24 cellular contexts compared by ENCODE assay signal in genomic region chr17:81846743-81847689, GRCh38. TPM values are rescaled to one million over a fixed set of nuclear protein-coding genes. Genes with fewer than 3 reads are reported as not detected.
"Had no signal": no experiment of that assay in that cellular context is flagged by ENCODE, and none has a peak within 500 bp of the region (broad histone marks: within the 10 kb centered on the region; RNA-seq: fewer than 3 reads in every experiment).

No MANE protein-coding gene starts in this region.

- ATAC-seq: activated CD4-positive, CD25-positive, alpha-beta regulatory T cell treated with anti-CD3 and anti-CD28 coated beads, Interleukin-2, amount 50 U/mL, for 24 hours; activated naive CD8-positive, alpha-beta T cell treated with anti-CD3 and anti-CD28 coated beads, Interleukin-2, amount 50 U/mL, for 24 hours; effector memory CD8-positive, alpha-beta T cell had no signal

- H3K27me3 ChIP-seq: ovary, sigmoid colon had no signal

- DNase-seq: activated CD4-positive, alpha-beta T cell treated with anti-CD3 and anti-CD28 coated beads, Interleukin-2, amount 50 U/mL, for 4 hours; activated naive CD4-positive, alpha-beta T cell treated with anti-CD3 and anti-CD28 coated beads for 36 hours; activated naive CD8-positive, alpha-beta T cell treated with anti-CD3 and anti-CD28 coated beads, Interleukin-2, amount 50 U/mL, for 24 hours; activated T-cell treated with anti-CD3 and anti-CD28 coated beads for 4 hours; dermis blood vessel endothelial cell; effector memory CD8-positive, alpha-beta T cell; hippocampal formation; lower lobe of right lung; nephron progenitor cell; ovary; sigmoid colon; stimulated activated CD4-positive, alpha-beta T cell treated with anti-CD3 and anti-CD28 coated beads, Interleukin-1b, Interleukin-23, amount 100 ng/mL, for 48 hours; SW 1271 had no signal

- H3K27ac ChIP-seq: lower lobe of right lung, ovary, sigmoid colon, thoracic aorta had no signal

- H3K4me1 ChIP-seq: lower lobe of right lung, sigmoid colon had no signal

- H3K4me3 ChIP-seq: lower lobe of right lung, ovary, sigmoid colon, thoracic aorta had no signal

- H3K9me3 ChIP-seq: lower lobe of right lung, ovary, sigmoid colon, thoracic aorta had no signal

- H3K36me3 ChIP-seq: ovary had no signal

RNA-seq across cellular contexts. Expression of gene PPP1R27, which starts 12.2 kb away (rescaled TPM):
- total RNA-seq: activated naive CD4-positive, alpha-beta T cell treated with anti-CD3 and anti-CD28 coated beads for 36 hours; activated T-helper 2 cell treated with anti-CD3 and anti-CD28 coated beads, Interferon-gamma antibody, Interleukin-2, Interleukin-4, amounts not matched to agents 10 μg/mL and 5 μg/mL and 100 μg/mL, durations not matched to agents 14 hours and 24 hours and 36 hours; chondrocyte; dermis blood vessel endothelial cell; glomerular endothelial cell; lower lobe of right lung; mesothelial cell of epicardium; ovary; pulmonary artery endothelial cell; sigmoid colon; T-helper 2 cell treated with Interferon-gamma antibody and Interleukin-4, amounts not matched to agents 100 ng/mL and 5 ng/mL, for 36 hours; thoracic aorta; ureter had no signal

RNA-seq across cellular contexts. Expression of gene GCGR, which starts 43.1 kb away (rescaled TPM):
- total RNA-seq: activated naive CD4-positive, alpha-beta T cell treated with anti-CD3 and anti-CD28 coated beads for 36 hours; activated T-helper 2 cell treated with anti-CD3 and anti-CD28 coated beads, Interferon-gamma antibody, Interleukin-2, Interleukin-4, amounts not matched to agents 10 μg/mL and 5 μg/mL and 100 μg/mL, durations not matched to agents 14 hours and 24 hours and 36 hours; chondrocyte; epithelial cell of proximal tubule; glomerular endothelial cell; kidney epithelial cell; lower lobe of right lung; ovary; pulmonary artery endothelial cell; thoracic aorta; ureter had no signal
- polyA plus RNA-seq: ovary had no signal
